ENCODE assay signal across 13 cellular contexts in genomic region chr14:99579903-99580570, GRCh38. TPM values are rescaled to one million over a fixed set of nuclear protein-coding genes. Genes with fewer than 3 reads are reported as not detected.
DNase-seq lines count a peak whose midpoint lies in the region; ATAC-seq, FAIRE-seq and TF ChIP-seq lines count a peak whose summit lies in the region.
"Had no signal": no experiment of that assay in that cellular context is flagged by ENCODE, and none has a peak within 500 bp of the region (broad histone marks: within the 10 kb centered on the region; RNA-seq: fewer than 3 reads in every experiment).

No MANE protein-coding gene starts in this region.

- no peaks in the 10 kb centered on the region for H3K79me2 ChIP-seq in ACC112 (ENCODE audit: control insufficient read depth, insufficient read depth, low read length, unreplicated experiment)

- H3K27ac Mint-ChIP-seq in mesothelial cell of epicardium (peak overlapping the region; percentile 100), osteocyte (ENCODE audit: unreplicated experiment) (no peak overlapping the region)
- H3K27ac Mint-ChIP-seq: CD4-positive, alpha-beta T cell; natural killer cell; T-helper 1 cell treated with Interleukin-12 subunit alpha and Interleukin-12 subunit beta and Interleukin-4 antibody, amounts not matched to agents 30 μg/mL and 1 μg/mL, for 36 hours had no signal

- H3K27ac ChIP-seq in ACC112 (ENCODE audit: low read depth, low read length) = no peak overlapping the region
- H3K27ac ChIP-seq: KMS-11 had no signal

- H3K4me3 Mint-ChIP-seq in mesothelial cell of epicardium (peak overlapping the region; percentile 56), osteocyte (ENCODE audit: unreplicated experiment) (no peak overlapping the region)
- H3K4me3 Mint-ChIP-seq: CD4-positive, alpha-beta T cell; natural killer cell; T-helper 1 cell treated with Interleukin-12 subunit alpha and Interleukin-12 subunit beta and Interleukin-4 antibody, amounts not matched to agents 30 μg/mL and 1 μg/mL, for 36 hours had no signal

- peaks cover 46% of the 10 kb centered on the region for H3K4me1 ChIP-seq in ACC112 (ENCODE audit: control insufficient read depth, insufficient read depth, low read length, unreplicated experiment)

- H3K4me1 Mint-ChIP-seq in mesothelial cell of epicardium (peaks cover 71% of the 10 kb centered on the region), osteocyte (ENCODE audit: unreplicated experiment) (peaks cover 32% of the 10 kb centered on the region)
- H3K4me1 Mint-ChIP-seq: natural killer cell had no signal

- H3K36me3 Mint-ChIP-seq in mesothelial cell of epicardium (peaks cover 7% of the 10 kb centered on the region), osteocyte (ENCODE audit: unreplicated experiment) (no peaks in the 10 kb centered on the region)
- H3K36me3 Mint-ChIP-seq: natural killer cell had no signal

- H3K4me3 ChIP-seq in ACC112 (ENCODE audit: low read depth, low read length) (0 out of 2 replicates have a peak overlapping the region, but pooled peaks have one; percentile 24), MG63 (no peak overlapping the region)

- TF ChIP-seq POLR2A in GM12891 (IDR thresholded peaks at IDR 0.05; ENCODE audit: low read depth, low read length) = no peak

- DNase-seq in MG63 (peak; percentile 82), dermis blood vessel endothelial cell (peak; percentile 54), mesothelial cell of epicardium (ENCODE audit: low spot score in 2 of 2, unreplicated experiment in 2 of 2) (peak; percentile 62 to 78), GM12891 (ENCODE audit: insufficient read length, low spot score) (no peak), osteocyte (ENCODE audit: extremely low spot score, unreplicated experiment) (no peak)
- no peak for DNase-seq in effector CD8-positive, alpha-beta T cell (lab: John Stamatoyannopoulos, UW)
- DNase-seq: caudate nucleus; CD4-positive, alpha-beta T cell; natural killer cell had no signal

- no peaks in the 10 kb centered on the region for H3K27me3 ChIP-seq in ACC112 (ENCODE audit: insufficient read depth, low read length)
- no peaks in the 10 kb centered on the region for H3K27me3 ChIP-seq in MG63

- no peaks in the 10 kb centered on the region for H3K9me3 Mint-ChIP-seq in mesothelial cell of epicardium
- no peaks in the 10 kb centered on the region for H3K9me3 Mint-ChIP-seq in osteocyte (ENCODE audit: unreplicated experiment)
- H3K9me3 Mint-ChIP-seq: CD4-positive, alpha-beta T cell; natural killer cell; T-helper 1 cell treated with Interleukin-12 subunit alpha and Interleukin-12 subunit beta and Interleukin-4 antibody, amounts not matched to agents 30 μg/mL and 1 μg/mL, for 36 hours had no signal

- no peaks in the 10 kb centered on the region for H3K9me3 ChIP-seq in MG63

- H3K27me3 Mint-ChIP-seq in mesothelial cell of epicardium (ENCODE audit: low read depth) = no peaks in the 10 kb centered on the region
- H3K27me3 Mint-ChIP-seq in osteocyte (ENCODE audit: unreplicated experiment) = no peaks in the 10 kb centered on the region
- H3K27me3 Mint-ChIP-seq: CD4-positive, alpha-beta T cell had no signal

- no peaks in the 10 kb centered on the region for H3K36me3 ChIP-seq in ACC112 (ENCODE audit: insufficient read depth, low read length)
- no peaks in the 10 kb centered on the region for H3K36me3 ChIP-seq in MG63

- H2AFZ ChIP-seq in ACC112 (ENCODE audit: low read length, unreplicated experiment) = no peak overlapping the region

- ATAC-seq in HG03565 (IDR thresholded peaks at IDR 0.05; ENCODE audit: unreplicated experiment) = no peak
- ATAC-seq: natural killer cell had no signal

- TF ChIP-seq CTCF in mesothelial cell of epicardium (IDR thresholded peaks at IDR 0.05; ENCODE audit: unreplicated experiment) (no peak), osteocyte (IDR thresholded peaks at IDR 0.05) (no peak)

- no peak for FAIRE-seq in GM12891 (lab: Jason Lieb, UNC)

TF ChIP-seq in GM12891, 5 proteins besides CTCF, POLR2A, EP300 and RAD21:
- TF ChIP-seq POLR2AphosphoS5 (IDR thresholded peaks at IDR 0.05; ENCODE audit: low read depth, low read length) (no peak), SPI1 (IDR thresholded peaks at IDR 0.05; ENCODE audit: low read depth, low read length) (no peak), TAF1 (IDR thresholded peaks at IDR 0.05; ENCODE audit: low read depth, low read length) (no peak), PAX5 (IDR thresholded peaks at IDR 0.05; ENCODE audit: insufficient read depth, low read length, severe bottlenecking) (no peak), POU2F2 (IDR thresholded peaks at IDR 0.05; ENCODE audit: low read depth, low read length) (no peak)

RNA-seq across cellular contexts. Expression of gene CCDC85C, which starts 24.0 kb away (rescaled TPM):
- total RNA-seq in MG63 (2014; rRNA removed; shearing (Covaris generic); ENCODE audit: low replicate concordance) = 19.9 and 22.2 TPM in 2 replicates
- total RNA-seq in dermis blood vessel endothelial cell = 14.5 and 32.4 TPM in 2 replicates
- 82.2 to 85.2 TPM (median 82.3 TPM) in 3 replicates for total RNA-seq in mesothelial cell of epicardium
- 0.82 TPM for polyA plus RNA-seq in GM12891 (2012; ENCODE audit: low read depth, missing spikeins)
- 4.4 and 5.1 TPM in 2 replicates for total RNA-seq in osteocyte

Comparison
In these comparisons a context has a peak if more than half of its experiments do, and no peak if none do; other contexts are left out.
1. DNase-seq: peak in MG63 (single experiment), dermis blood vessel endothelial cell (single experiment) and mesothelial cell of epicardium (2 of 2); none in effector CD8-positive, alpha-beta T cell (single experiment), GM12891 (single experiment) and osteocyte (single experiment).